Comparison of ENCODE assay signal across 11 cellular contexts in genomic region chr5:77518304-77518703, GRCh38. TPM values are rescaled to one million over a fixed set of nuclear protein-coding genes. Genes with fewer than 3 reads are reported as not detected.
DNase-seq lines count a peak whose midpoint lies in the region; ATAC-seq, FAIRE-seq and TF ChIP-seq lines count a peak whose summit lies in the region.
"Had no signal": no experiment of that assay in that cellular context is flagged by ENCODE, and none has a peak within 500 bp of the region (broad histone marks: within the 10 kb centered on the region; RNA-seq: fewer than 3 reads in every experiment).

No MANE protein-coding gene starts in this region.

- TF ChIP-seq CTCF in DOHH2 (IDR thresholded peaks at IDR 0.05; ENCODE audit: low read depth, low read length, poor library complexity, severe bottlenecking) (peak; percentile 26), hepatocyte (IDR thresholded peaks at IDR 0.05; ENCODE audit: poor library complexity) (peak; percentile 31), stomach (IDR thresholded peaks at IDR 0.05) (no peak)

- H3K4me3 ChIP-seq in DOHH2 (ENCODE audit: low read length) (no peak overlapping the region), hepatocyte (no peak overlapping the region), stomach (no peak overlapping the region)

- no peak for TF ChIP-seq POLR2A in stomach (IDR thresholded peaks at IDR 0.05)

- no peak for TF ChIP-seq EP300 in stomach (IDR thresholded peaks at IDR 0.05)

- H3K4me1 ChIP-seq in DOHH2 (ENCODE audit: control insufficient read depth, low read length) (no peaks in the 10 kb centered on the region), hepatocyte (ENCODE audit: insufficient read depth) (no peaks in the 10 kb centered on the region), stomach (no peaks in the 10 kb centered on the region)

- H3K79me2 ChIP-seq in DOHH2 (ENCODE audit: control insufficient read depth, low read length) (no peaks in the 10 kb centered on the region), hepatocyte (no peaks in the 10 kb centered on the region)

- intact Hi-C loops in stomach (cut with DNase I; ENCODE audit: low total_unique reads), result no loop called here

- H4K20me1 ChIP-seq in DOHH2 (ENCODE audit: control insufficient read depth, insufficient read depth, low read depth, low read length) (no peaks in the 10 kb centered on the region), hepatocyte (ENCODE audit: insufficient read depth, poor library complexity, severe bottlenecking) (no peaks in the 10 kb centered on the region)

- DNase-seq in HTR-8/SVneo (ENCODE audit: insufficient read length, low spot score) (peak; percentile 21), RKO (ENCODE audit: low spot score) (peak; percentile 62), hepatocyte (ENCODE audit: low spot score) (no peak), stomach (no peak)
- DNase-seq: activated CD8-positive, alpha-beta memory T cell treated with anti-CD3 and anti-CD28 coated beads for 24 hours; stimulated activated naive CD8-positive, alpha-beta T cell treated with anti-CD3 and anti-CD28 coated beads, Interleukin-15, Interleukin-2, amounts not matched to agents 100 U/mL and 50 U/mL, for 24 hours had no signal

- H3K27ac ChIP-seq in DOHH2 (ENCODE audit: low read depth, low read length) (no peak overlapping the region), hepatocyte (no peak overlapping the region), stomach (no peak overlapping the region)
- H3K27ac ChIP-seq: epithelial cell of prostate had no signal

- 66% methylated on average over 2 of the region's 2 CpGs for WGBS in hepatocyte (ENCODE audit: low lambda C conversion rate, missing lambda C conversion rate)
- 51 to 67% (median 61%) methylated on average over 2 of the region's 2 CpGs for WGBS in stomach, 5 donors

- no peak for ATAC-seq in HG03457 (IDR thresholded peaks at IDR 0.05; ENCODE audit: unreplicated experiment)
- ATAC-seq in HG02759 (IDR thresholded peaks at IDR 0.05; ENCODE audit: unreplicated experiment), result no peak
- ATAC-seq in HG02884 (IDR thresholded peaks at IDR 0.05; ENCODE audit: unreplicated experiment), result no peak
- ATAC-seq: stimulated activated naive CD8-positive, alpha-beta T cell treated with anti-CD3 and anti-CD28 coated beads, Interleukin-15, Interleukin-2, amounts not matched to agents 100 U/mL and 50 U/mL, for 24 hours had no signal

- H3K9me3 ChIP-seq in DOHH2 (ENCODE audit: control insufficient read depth, insufficient read depth, low read length) (no peaks in the 10 kb centered on the region), hepatocyte (ENCODE audit: low read depth) (no peaks in the 10 kb centered on the region), stomach (no peaks in the 10 kb centered on the region)

- no peaks in the 10 kb centered on the region for H3K9me2 ChIP-seq in DOHH2 (replicated peaks; ENCODE audit: control insufficient read depth, low read length)
- no peaks in the 10 kb centered on the region for H3K9me2 ChIP-seq in hepatocyte (replicated peaks; ENCODE audit: insufficient read depth)

- no peak overlapping the region for H3K4me2 ChIP-seq in DOHH2 (ENCODE audit: low read length)
- H3K4me2 ChIP-seq in hepatocyte, result no peak overlapping the region

- no peaks in the 10 kb centered on the region for H3K27me3 ChIP-seq in DOHH2 (ENCODE audit: control insufficient read depth, low read length)
- H3K27me3 ChIP-seq in hepatocyte, result no peaks in the 10 kb centered on the region
- peaks cover 0 to 4% (median 0%) of the 10 kb centered on the region in 3 donors for H3K27me3 ChIP-seq in stomach

- H3K36me3 ChIP-seq in DOHH2 (ENCODE audit: control insufficient read depth, low read length) (no peaks in the 10 kb centered on the region), hepatocyte (replicated peaks; ENCODE audit: insufficient read depth, low read depth) (no peaks in the 10 kb centered on the region), stomach (no peaks in the 10 kb centered on the region)

- no peaks in the 10 kb centered on the region for H3F3A ChIP-seq in DOHH2 (ENCODE audit: control insufficient read depth, insufficient read depth)

- H2AFZ ChIP-seq in hepatocyte, result no peak overlapping the region

- FAIRE-seq in HTR-8/SVneo (lab: Jason Lieb, UNC), result no peak

RNA-seq across cellular contexts. Expression of gene WDR41, which starts 26.2 kb away (rescaled TPM):
- 62.4 and 80.5 TPM in 2 replicates for total RNA-seq in hepatocyte
- polyA plus RNA-seq in hepatocyte, result 40.5 and 42.1 TPM in 2 replicates
- 100 to 1,000 TPM in 1 of 5 donors, 10 to 100 TPM in 4; 17.5 to 103 (median 46.1) TPM for total RNA-seq in stomach
- polyA plus RNA-seq in stomach, result 10 to 100 TPM; 11.4 to 28.3 (median 22.9) TPM

Comparison
In these comparisons a context has a peak if more than half of its experiments do, and no peak if none do; other contexts are left out.
1. CTCF ChIP-seq: peak in DOHH2 (single experiment) and hepatocyte (single experiment); none in stomach (0 of 7).
2. DNase-seq: peak in HTR-8/SVneo (single experiment) and RKO (single experiment); none in hepatocyte (single experiment) and stomach (single experiment).